30 cellular contexts compared by ENCODE assay signal in genomic region chr19:11248852-11249251, GRCh38. TPM values are rescaled to one million over a fixed set of nuclear protein-coding genes. Genes with fewer than 3 reads are reported as not detected.
"Had no signal": no experiment of that assay in that cellular context is flagged by ENCODE, and none has a peak within 500 bp of the region (broad histone marks: within the 10 kb centered on the region; RNA-seq: fewer than 3 reads in every experiment).

No MANE protein-coding gene starts in this region.

- H3K27me3 ChIP-seq: hepatocyte, right lobe of liver, tibial nerve, vagina had no signal

- DNase-seq: islet precursor cell; left ventricle myocardium superior; lower lobe of right lung; mammary epithelial cell; mesenchymal stem cell; naive thymus-derived CD8-positive, alpha-beta T cell; nucleus accumbens; psoas muscle; right lobe of liver; stimulated activated CD4-positive, alpha-beta T cell treated with anti-CD3 and anti-CD28 coated beads, Interleukin-1b, Interleukin-23, amount 100 ng/mL, for 48 hours; stimulated activated CD4-positive, alpha-beta T cell treated with anti-CD3 and anti-CD28 coated beads, Interleukin-2, amount 100 ng/mL, for 48 hours; stimulated activated CD4-positive, alpha-beta T cell treated with anti-CD3 and anti-CD28 coated beads, Interleukin-4, amount 100 ng/mL, for 4 hours; stimulated activated CD8-positive, alpha-beta memory T cell treated with anti-CD3 and anti-CD28 coated beads, Interleukin-4, amount 100 ng/mL, for 48 hours; stimulated activated naive CD4-positive, alpha-beta T cell treated with Interleukin-2 at 50 U/mL for 16 hours; stimulated activated naive CD8-positive, alpha-beta T cell treated with anti-CD3 and anti-CD28 coated beads, Interleukin-15, amount 100 ng/mL, for 72 hours; substantia nigra had no signal

- H3K4me1 ChIP-seq: parathyroid adenoma had no signal

- H3K9me3 ChIP-seq: lower lobe of right lung, psoas muscle, right lobe of liver, tibial nerve, vagina had no signal

- H3K27ac ChIP-seq: hepatocyte, psoas muscle, vagina had no signal

- ATAC-seq: left ventricle myocardium superior; lower lobe of right lung; naive thymus-derived CD8-positive, alpha-beta T cell; psoas muscle; right lobe of liver; stimulated activated memory B cell treated with anti-CD40 and anti-IgM and Interleukin-4, amounts not matched to agents 10 μg/mL and 1 μg/mL and 100 μg/mL, for 72 hours; stimulated activated naive CD8-positive, alpha-beta T cell treated with anti-CD3 and anti-CD28 coated beads, Interleukin-15, amount 100 ng/mL, for 72 hours had no signal

- H3K4me3 ChIP-seq: hepatocyte, lower lobe of right lung, psoas muscle, right lobe of liver, smooth muscle cell, tibial nerve, vagina had no signal

RNA-seq across cellular contexts. Expression of gene ANGPTL8, which starts 9.4 kb away (rescaled TPM):
- total RNA-seq: kidney epithelial cell; left ventricle myocardium superior; lower lobe of right lung; mammary epithelial cell; naive thymus-derived CD8-positive, alpha-beta T cell; neural crest cell; osteocyte; temporal lobe; urinary bladder; vagina had no signal

RNA-seq across cellular contexts. Expression of gene TSPAN16, which starts 47.1 kb away (rescaled TPM):
- total RNA-seq: hepatocyte; kidney epithelial cell; left ventricle myocardium superior; lower lobe of right lung; mammary epithelial cell; mucosa of gallbladder; naive thymus-derived CD8-positive, alpha-beta T cell; neural crest cell; osteocyte; posterior vena cava; psoas muscle; right lobe of liver; skeletal muscle tissue; smooth muscle cell; temporal lobe; tibial nerve; urinary bladder; vagina had no signal
